Comparison of ENCODE assay signal across 34 cellular contexts in genomic region chr3:31453430-31453829, GRCh38.
"Had no signal": no experiment of that assay in that cellular context is flagged by ENCODE, and none has a peak within 500 bp of the region (broad histone marks: within the 10 kb centered on the region; RNA-seq: fewer than 3 reads in every experiment).

No MANE protein-coding gene starts in this region.

- H3K27me3 ChIP-seq: MG63 had no signal

- H3K4me3 ChIP-seq: MG63 had no signal

- DNase-seq: Karpas-422, Kasumi-1, MG63, MM.1S, MV-4-11, NCI-H1048, NCI-H1092, NCI-H1092 treated with DMSO at 0.1 percent for 48 hours, NCI-H1105, NCI-H1105 treated with DMSO at 0.1 percent for 48 hours, NCI-H1417, NCI-H1417 treated with DMSO at 0.1 percent for 48 hours, NCI-H1436, NCI-H1436 treated with DMSO at 0.1 percent for 48 hours, NCI-H146, NCI-H1694, NCI-H1694 treated with DMSO at 0.1 percent for 48 hours, NCI-H187, NCI-H187 treated with DMSO at 0.1 percent for 48 hours, NCI-H1930, NCI-H2029, NCI-H2029 treated with DMSO at 0.1 percent for 48 hours, NCI-H2081, NCI-H2081 treated with DMSO at 0.1 percent for 48 hours, NCI-H2107, NCI-H2171, NCI-H2171 treated with DMSO at 0.1 percent for 48 hours, NCI-H2227 treated with DMSO at 0.1 percent for 48 hours, NCI-H226, NCI-H345, NCI-H446, NCI-H446 treated with DMSO at 0.1 percent for 48 hours, NCI-H510A, NCI-H510A treated with DMSO at 0.1 percent for 48 hours had no signal

- H3K36me3 ChIP-seq: MG63 had no signal

- H3K9me3 ChIP-seq: MG63 had no signal
